8 cellular contexts compared by ENCODE assay signal in the genomic region with DNA sequence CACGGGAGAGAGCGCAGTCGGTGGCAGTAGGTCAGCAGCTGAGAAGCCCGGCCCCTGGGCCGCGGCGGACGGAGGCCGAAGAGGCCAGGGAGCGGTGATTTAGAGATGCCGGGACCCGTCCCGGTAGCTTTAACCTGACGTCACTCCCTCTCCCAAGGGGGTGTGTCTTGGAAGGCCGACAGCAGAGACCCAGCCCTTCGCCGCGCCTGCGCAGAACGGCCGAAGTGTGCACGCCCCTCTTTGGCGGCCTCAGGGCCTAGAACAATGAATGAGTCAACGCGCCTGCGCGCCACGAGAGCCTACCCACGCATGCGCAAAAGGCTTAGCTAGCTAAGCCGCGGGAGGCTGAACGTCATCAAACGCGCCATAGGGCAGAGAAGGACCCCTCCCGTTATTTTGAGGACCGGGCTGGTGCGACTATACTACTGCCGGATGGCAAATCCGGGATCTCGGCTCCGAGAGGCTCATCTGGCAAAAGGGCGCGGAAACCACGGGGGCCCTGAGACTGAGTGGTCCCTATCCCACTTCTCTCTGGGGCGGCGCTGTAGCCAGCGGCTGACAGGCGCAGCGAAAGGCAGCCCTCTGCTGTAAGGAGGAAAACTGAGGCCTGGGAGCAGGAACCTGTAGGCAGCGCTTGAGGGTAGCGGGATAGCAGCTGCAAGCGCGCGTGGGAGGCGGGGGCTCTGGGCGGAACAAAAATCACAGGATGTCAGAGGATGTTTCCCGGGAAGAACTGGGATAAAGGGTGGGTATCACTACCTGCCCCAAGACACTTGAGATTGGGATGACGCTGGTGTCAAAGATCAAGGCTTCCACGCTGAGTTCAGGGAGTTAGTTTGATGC. TPM values are rescaled to one million over a fixed set of nuclear protein-coding genes. Genes with fewer than 3 reads are reported as not detected.
DNase-seq lines count a peak whose midpoint lies in the region; ATAC-seq, FAIRE-seq and TF ChIP-seq lines count a peak whose summit lies in the region.

A gene with protein sequence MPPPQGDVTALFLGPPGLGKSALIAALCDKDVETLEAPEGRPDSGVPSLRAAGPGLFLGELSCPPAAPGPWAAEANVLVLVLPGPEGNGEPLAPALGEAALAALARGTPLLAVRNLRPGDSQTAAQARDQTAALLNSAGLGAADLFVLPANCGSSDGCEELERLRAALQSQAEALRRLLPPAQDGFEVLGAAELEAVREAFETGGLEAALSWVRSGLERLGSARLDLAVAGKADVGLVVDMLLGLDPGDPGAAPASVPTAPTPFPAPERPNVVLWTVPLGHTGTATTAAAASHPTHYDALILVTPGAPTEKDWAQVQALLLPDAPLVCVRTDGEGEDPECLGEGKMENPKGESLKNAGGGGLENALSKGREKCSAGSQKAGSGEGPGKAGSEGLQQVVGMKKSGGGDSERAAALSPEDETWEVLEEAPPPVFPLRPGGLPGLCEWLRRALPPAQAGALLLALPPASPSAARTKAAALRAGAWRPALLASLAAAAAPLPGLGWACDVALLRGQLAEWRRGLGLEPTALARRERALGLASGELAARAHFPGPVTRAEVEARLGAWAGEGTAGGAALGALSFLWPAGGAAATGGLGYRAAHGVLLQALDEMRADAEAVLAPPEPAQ (minus strand): TSS at position 136 of the 843 bp plus-strand sequence. CDS start 796 bp downstream, outside the sequence.
A gene with protein sequence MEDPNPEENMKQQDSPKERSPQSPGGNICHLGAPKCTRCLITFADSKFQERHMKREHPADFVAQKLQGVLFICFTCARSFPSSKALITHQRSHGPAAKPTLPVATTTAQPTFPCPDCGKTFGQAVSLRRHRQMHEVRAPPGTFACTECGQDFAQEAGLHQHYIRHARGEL (plus strand): TSS at position 597 of the 843 bp plus-strand sequence. CDS start 514 bp downstream, outside the sequence.

- BruUV-seq in IMR-90 (replicated peaks; lab: Mats Ljungman, UMichigan) (no TSS peak), endothelial cell of umbilical vein (replicated peaks; lab: Mats Ljungman, UMichigan) (no TSS peak)

- peaks cover 9% of the 10 kb centered on the region for H3K4me1 ChIP-seq in IMR-90 (ENCODE audit: control insufficient read depth, insufficient read depth, low read length)
- H3K4me1 ChIP-seq in endothelial cell of umbilical vein (ENCODE audit: control insufficient read depth, extremely low read depth, insufficient read depth, low read length), result peaks cover 24% of the 10 kb centered on the region

- H3K79me1 ChIP-seq in IMR-90 (ENCODE audit: low read depth in 1 of 2, low read length in 2 of 2), result peaks cover 27 to 62% of the 10 kb centered on the region in 2 experiments; a peak in 3 of 4 replicates

- POLR2A ChIA-PET in IMR-90 (lab: Charles Lee; ENCODE audit: unreplicated experiment), result interaction anchor here (0.6 to 1.0 kb wide), 2 partner anchors 63 to 158 kb away, joined by 3 to 8 read pairs; a partner anchor contains a TSS
- POLR2A ChIA-PET in endothelial cell of umbilical vein (lab: Charles Lee), result interaction anchor here (0.7 to 0.9 kb wide), 2 partner anchors 35 to 72 kb away, joined by 3 to 6 read pairs; no protein-coding TSS in a partner anchor

- H3K18ac ChIP-seq in IMR-90 (ENCODE audit: low read depth, low read length), result peak within 1 kb of the TSS; percentile 20

- peak; percentile 100 for FAIRE-seq in endothelial cell of umbilical vein (lab: Jason Lieb, UNC)

- no peaks in the 10 kb centered on the region for H4K20me1 ChIP-seq in IMR-90 (ENCODE audit: insufficient read depth, low read length)
- H4K20me1 ChIP-seq in endothelial cell of umbilical vein (replicated peaks; ENCODE audit: control insufficient read depth, extremely low read depth, insufficient read depth, low read length), result no peaks in the 10 kb centered on the region

- TF ChIP-seq POLR2A in IMR-90 (IDR thresholded peaks at IDR 0.05; ENCODE audit: low read depth, low read length), result peak; percentile 78
- TF ChIP-seq POLR2A in endothelial cell of umbilical vein (IDR thresholded peaks at IDR 0.05; ENCODE audit: low read depth, low read length), result peak; percentile 81

- H2AFZ ChIP-seq in IMR-90 (replicated peaks; ENCODE audit: low read length, poor library complexity) (peak within 1 kb of the TSS; percentile 98), endothelial cell of umbilical vein (ENCODE audit: low read depth, low read length) (peak within 1 kb of the TSS; percentile 66)

- H3K9ac ChIP-seq in IMR-90 (ENCODE audit: low read depth, low read length), result peak within 1 kb of the TSS; percentile 90
- H3K9ac ChIP-seq in endothelial cell of umbilical vein (replicated peaks; ENCODE audit: extremely low read depth, insufficient read depth, low read length), result peak within 1 kb of the TSS; percentile 98

- H2BK20ac ChIP-seq in IMR-90 (ENCODE audit: low read depth, low read length), result no peak within 1 kb of the TSS

- CTCF ChIA-PET in IMR-90 (lab: Yijun Ruan, JAX), result interaction anchor here (4.5 kb wide), 1 partner anchor 40 kb away, joined by 29 read pairs; no protein-coding TSS in a partner anchor
- CTCF ChIA-PET in endothelial cell of umbilical vein (lab: Charles Lee), result interaction anchor here (0.6 to 5.7 kb wide), 15 partner anchors 11 to 213 kb away, joined by 3 to 158 read pairs (median 5); a partner anchor contains a TSS

- DNase-seq in DMS 273 (lab: John Stamatoyannopoulos, UW; ENCODE audit: unreplicated experiment) (peak; percentile 100), IMR-90 (peak; percentile 99), OCI-M1 (lab: John Stamatoyannopoulos, UW) (peak; percentile 100), activated T-cell treated with anti-CD3 and anti-CD28 coated beads for 24 hours (ENCODE audit: low read depth) (peak; percentile 100), endothelial cell of umbilical vein (ENCODE audit: low read depth, low spot score) (peak; percentile 100), midbrain (lab: John Stamatoyannopoulos, UW) (peak; percentile 100)
- peak; percentile 100 for DNase-seq in stimulated activated CD8-positive, alpha-beta memory T cell treated with anti-CD3 and anti-CD28 coated beads, Interleukin-2, amount 100 ng/mL, for 1 hour (ENCODE audit: low read depth in 2 of 2)

- dilution Hi-C loops in IMR-90 (cut with HindIII; ENCODE audit: low sequenced_read_pairs, unreplicated experiment), result no loop called here
- dilution Hi-C loops in endothelial cell of umbilical vein (cut with MboI; ENCODE audit: extremely low pct_ligation_motif_present, low sequenced_read_pairs), result no loop called here

- H3K56ac ChIP-seq in IMR-90 (ENCODE audit: extremely low read depth, insufficient read depth, low read length), result peak within 1 kb of the TSS; percentile 87

- H2BK5ac ChIP-seq in IMR-90 (ENCODE audit: low read depth, low read length, poor library complexity, severe bottlenecking), result peak within 1 kb of the TSS; percentile 87

- peak within 1 kb of the TSS; percentile 68 for H3K4me3 ChIP-seq in IMR-90 (ENCODE audit: insufficient read depth, low read depth, low read length)
- peak within 1 kb of the TSS; percentile 69 to 89 (median 74) for H3K4me3 ChIP-seq in endothelial cell of umbilical vein (replicated peaks in 1 of 3; ENCODE audit: insufficient read depth in 1 of 3, low read depth in 1 of 3, low read length in 3 of 3)

- H3K27me3 ChIP-seq in IMR-90 (ENCODE audit: control insufficient read depth, insufficient read depth, low read length) (no peaks in the 10 kb centered on the region), endothelial cell of umbilical vein (ENCODE audit: control insufficient read depth in 2 of 2, insufficient read depth in 2 of 2, low read length in 2 of 2) (no peaks in the 10 kb centered on the region)

- H3K9me3 ChIP-seq in IMR-90 (ENCODE audit: control insufficient read depth, insufficient read depth, low read length) (no peaks in the 10 kb centered on the region), endothelial cell of umbilical vein (replicated peaks; ENCODE audit: control insufficient read depth, insufficient read depth, low read length) (no peaks in the 10 kb centered on the region)

- in situ Hi-C loops in IMR-90 (cut with MboI; ENCODE audit: low sequenced_read_pairs), result no loop called here

- peak within 1 kb of the TSS; percentile 71; the same call in 1 of the 3 replicates for H2BK15ac ChIP-seq in IMR-90 (ENCODE audit: low read depth, low read length)

- peaks cover 31% of the 10 kb centered on the region for H3K36me3 ChIP-seq in IMR-90 (ENCODE audit: control insufficient read depth, insufficient read depth, low read length)
- H3K36me3 ChIP-seq in endothelial cell of umbilical vein (ENCODE audit: control insufficient read depth in 2 of 2, extremely low read depth in 1 of 2, insufficient read depth in 2 of 2, low read length in 2 of 2), result peaks cover 12 to 26% of the 10 kb centered on the region in 2 experiments

- H2AK9ac ChIP-seq in IMR-90 (replicated peaks; ENCODE audit: low read depth, low read length, poor library complexity), result peak within 1 kb of the TSS; percentile 98

- H3K9me1 ChIP-seq in IMR-90 (ENCODE audit: insufficient read depth, low read length), result no peaks in the 10 kb centered on the region
- H3K9me1 ChIP-seq in endothelial cell of umbilical vein (replicated peaks; ENCODE audit: control insufficient read depth, extremely low read depth, insufficient read depth, low read length), result no peaks in the 10 kb centered on the region

- intact Hi-C loops in IMR-90 (cut with micrococcal nuclease), result loop anchor here (1.0 to 2.0 kb wide), 4 partner anchors 21 to 61 kb away; a partner anchor contains a TSS
- intact Hi-C loops in endothelial cell of umbilical vein (cut with micrococcal nuclease), result loop anchor here (1.0 kb wide), 8 partner anchors 21 to 189 kb away; a partner anchor contains a TSS

- peak within 1 kb of the TSS; percentile 54; the same call in 1 of the 2 replicates for H3K23ac ChIP-seq in IMR-90 (ENCODE audit: low read depth, low read length)

- peaks cover 40% of the 10 kb centered on the region for H3K79me2 ChIP-seq in endothelial cell of umbilical vein (ENCODE audit: control insufficient read depth, insufficient read depth, low read length)

- 1% methylated on average over 33 of the region's 60 CpGs; no CpG with 5 or more reads in 1 of the 2 experiments for WGBS in IMR-90 (ENCODE audit: extremely low coverage in 2 of 2, insufficient read length in 1 of 2), 2 experiments

- peak within 1 kb of the TSS; percentile 88 for H4K5ac ChIP-seq in IMR-90 (ENCODE audit: low read depth, low read length)

- peak within 1 kb of the TSS; percentile 78 for H3K4ac ChIP-seq in IMR-90 (ENCODE audit: low read depth, low read length)

- peak; percentile 79 for ATAC-seq in GM21528 (IDR thresholded peaks at IDR 0.05; ENCODE audit: low FRiP score, unreplicated experiment)
- peak; percentile 82 for ATAC-seq in IMR-90 (ENCODE audit: low read depth)

- peak within 1 kb of the TSS; percentile 90 for H2AK5ac ChIP-seq in IMR-90 (ENCODE audit: low read depth, low read length)

- TF ChIP-seq CTCF in IMR-90 (conservative IDR thresholded peaks at IDR 0.05; ENCODE audit: low read depth, low read length) (0 out of 2 replicates have a peak, but pooled peaks have one; percentile 3), endothelial cell of umbilical vein (IDR thresholded peaks at IDR 0.05; ENCODE audit: extremely low read depth in 1 of 2, insufficient read depth in 1 of 2, low read depth in 1 of 2, low read length in 2 of 2) (no peak)

- H2BK120ac ChIP-seq in IMR-90 (ENCODE audit: low read depth, low read length), result peak within 1 kb of the TSS; percentile 50; the same call in 1 of the 2 replicates

- H3K27ac ChIP-seq in IMR-90 (ENCODE audit: insufficient read depth, low read length) (peak within 1 kb of the TSS; percentile 79), endothelial cell of umbilical vein (ENCODE audit: insufficient read depth, low read depth, low read length) (peak within 1 kb of the TSS; percentile 96)

- H4K8ac ChIP-seq in IMR-90 (ENCODE audit: low read depth in 2 of 2, low read length in 2 of 2), result peak within 1 kb of the TSS; percentile 97 to 99

- TF ChIP-seq RAD21 in IMR-90 (IDR thresholded peaks at IDR 0.05; ENCODE audit: low read length), result peak; percentile 18; the same call in 1 of the 2 replicates

- H3K4me2 ChIP-seq in IMR-90 (ENCODE audit: low read depth, low read length), result peak within 1 kb of the TSS; percentile 97
- peak within 1 kb of the TSS; percentile 95 for H3K4me2 ChIP-seq in endothelial cell of umbilical vein (ENCODE audit: insufficient read depth, low read length)

- H3K14ac ChIP-seq in IMR-90 (replicated peaks; ENCODE audit: low read depth, low read length), result peak within 1 kb of the TSS; percentile 81

- peak within 1 kb of the TSS; percentile 90 for H4K91ac ChIP-seq in IMR-90 (ENCODE audit: insufficient read depth, low read depth, low read length)

RNA-seq across cellular contexts. Expression of the first gene that starts in this region (rescaled TPM):
- total RNA-seq in IMR-90 (2012; rRNA removed) (9.0 and 10.8 TPM in 2 replicates), endothelial cell of umbilical vein (33.2 and 34.1 TPM in 2 replicates)
- polyA plus RNA-seq in IMR-90 (2012; rRNA removed) (6.8 and 9.9 TPM in 2 replicates), endothelial cell of umbilical vein (15.8 and 16.0 TPM in 2 replicates)
- polyA plus RNA-seq in IMR-90 (2012; cell fraction: cytosol; rRNA removed), result 4.8 and 5.9 TPM in 2 replicates
- 24.0 and 30.1 TPM in 2 replicates for polyA plus RNA-seq in IMR-90 (2012; cell fraction: nucleus; rRNA removed; ENCODE audit: low replicate concordance)
- polyA plus RNA-seq in endothelial cell of umbilical vein (2011; cell fraction: cytosol; rRNA removed), result 14.4 and 14.7 TPM in 2 replicates
- polyA plus RNA-seq in endothelial cell of umbilical vein (2011; cell fraction: nucleus; rRNA removed), result 15.9 and 18.4 TPM in 2 replicates
- polyA plus RNA-seq in endothelial cell of umbilical vein (2012), result 6.1 and 6.9 TPM in 2 replicates
- 33.0 and 35.5 TPM in 2 replicates for polyA minus RNA-seq in endothelial cell of umbilical vein
- polyA minus RNA-seq in endothelial cell of umbilical vein (2011; cell fraction: cytosol; rRNA and poly(A)+ RNA removed), result 5.2 TPM
- polyA minus RNA-seq in endothelial cell of umbilical vein (2011; cell fraction: nucleus; rRNA and poly(A)+ RNA removed), result 9.2 and 11.1 TPM in 2 replicates

RNA-seq across cellular contexts. Expression of the second gene that starts in this region (rescaled TPM):
- 8.6 and 13.8 TPM in 2 replicates for total RNA-seq in IMR-90 (2012; rRNA removed)
- 19.5 and 24.9 TPM in 2 replicates for polyA plus RNA-seq in IMR-90 (2012; rRNA removed)
- 15.5 and 19.7 TPM in 2 replicates for polyA plus RNA-seq in IMR-90 (2012; cell fraction: cytosol; rRNA removed)
- 8.5 and 11.8 TPM in 2 replicates for polyA plus RNA-seq in IMR-90 (2012; cell fraction: nucleus; rRNA removed; ENCODE audit: low replicate concordance)
- total RNA-seq in endothelial cell of umbilical vein, result 19.5 and 20.3 TPM in 2 replicates
- 27.7 and 38.3 TPM in 2 replicates for polyA plus RNA-seq in endothelial cell of umbilical vein
- 15.7 and 19.2 TPM in 2 replicates for polyA plus RNA-seq in endothelial cell of umbilical vein (2011; cell fraction: cytosol; rRNA removed)
- 6.8 and 7.3 TPM in 2 replicates for polyA plus RNA-seq in endothelial cell of umbilical vein (2011; cell fraction: nucleus; rRNA removed)
- polyA plus RNA-seq in endothelial cell of umbilical vein (2012), result 14.8 and 16.0 TPM in 2 replicates
- polyA minus RNA-seq in endothelial cell of umbilical vein, result 6.9 and 8.5 TPM in 2 replicates
- 5.0 TPM for polyA minus RNA-seq in endothelial cell of umbilical vein (2011; cell fraction: cytosol; rRNA and poly(A)+ RNA removed)
- polyA minus RNA-seq in endothelial cell of umbilical vein (2011; cell fraction: nucleus; rRNA and poly(A)+ RNA removed), result 6.8 and 9.3 TPM in 2 replicates

Comparison
In these comparisons a context has a peak if more than half of its experiments do, and no peak if none do; other contexts are left out.
1. Peak in every context shown above with its lines: DNase-seq, ATAC-seq, H3K4me3 ChIP-seq and H3K27ac ChIP-seq.